In the genomic region with DNA sequence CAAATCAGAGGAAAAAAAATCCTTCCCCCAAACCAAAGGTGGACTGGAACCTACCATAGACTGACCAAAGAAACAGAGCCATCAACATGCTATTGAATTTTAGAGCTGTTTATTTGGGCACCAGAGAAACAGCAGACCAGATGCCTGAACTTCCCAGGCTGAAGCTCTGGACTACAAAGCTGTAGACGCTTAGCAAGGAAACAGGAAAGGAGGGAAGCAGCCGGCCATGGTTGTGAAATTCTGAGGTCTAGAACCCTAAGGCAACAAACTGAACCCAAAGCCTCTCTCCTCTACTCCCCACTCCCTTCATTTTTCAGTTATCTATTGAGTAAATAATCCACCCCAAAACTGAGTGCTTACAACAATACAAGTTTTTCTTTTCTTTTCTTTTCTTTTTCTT, we compare ENCODE assay signal across 21 cellular contexts. TPM values are rescaled to one million over a fixed set of nuclear protein-coding genes. Genes with fewer than 3 reads are reported as not detected.
DNase-seq lines count a peak whose midpoint lies in the region; ATAC-seq, FAIRE-seq and TF ChIP-seq lines count a peak whose summit lies in the region.
"Had no signal": no experiment of that assay in that cellular context is flagged by ENCODE, and none has a peak within 500 bp of the region (broad histone marks: within the 10 kb centered on the region; RNA-seq: fewer than 3 reads in every experiment).

No MANE protein-coding gene starts in this region.

- H3K36me3 Mint-ChIP-seq in activated T-helper 2 cell treated with anti-CD3 and anti-CD28 coated beads, Interferon-gamma antibody, Interleukin-2, Interleukin-4, amounts not matched to agents 10 μg/mL and 5 μg/mL and 100 μg/mL, durations not matched to agents 14 hours and 24 hours and 36 hours (ENCODE audit: low read depth), result no peaks in the 10 kb centered on the region
- no peaks in the 10 kb centered on the region for H3K36me3 Mint-ChIP-seq in activated naive CD4-positive, alpha-beta T cell treated with anti-CD3 and anti-CD28 coated beads for 36 hours (ENCODE audit: low read depth)
- H3K36me3 Mint-ChIP-seq: activated naive CD4-positive, alpha-beta T cell treated with anti-CD3 and anti-CD28 coated beads, Interleukin-2, amount 10 ng/mL, durations not matched to agents 7 days and 5 days; immature natural killer cell; memory B cell had no signal

- no peaks in the 10 kb centered on the region for H3K4me1 Mint-ChIP-seq in activated T-helper 2 cell treated with anti-CD3 and anti-CD28 coated beads, Interferon-gamma antibody, Interleukin-2, Interleukin-4, amounts not matched to agents 10 μg/mL and 5 μg/mL and 100 μg/mL, durations not matched to agents 14 hours and 24 hours and 36 hours (ENCODE audit: low read depth)
- H3K4me1 Mint-ChIP-seq in activated naive CD4-positive, alpha-beta T cell treated with anti-CD3 and anti-CD28 coated beads for 36 hours (ENCODE audit: low read depth), result no peaks in the 10 kb centered on the region
- H3K4me1 Mint-ChIP-seq: activated naive CD4-positive, alpha-beta T cell treated with anti-CD3 and anti-CD28 coated beads, Interleukin-2, amount 10 ng/mL, durations not matched to agents 7 days and 5 days; immature natural killer cell had no signal

- H3K9me3 ChIP-seq in kidney (ENCODE audit: control insufficient read depth in 1 of 2, low read length in 2 of 2), result no peaks in the 10 kb centered on the region
- H3K9me3 ChIP-seq: HAP-1, tibial artery had no signal

- no peak for TF ChIP-seq CTCF in HL-60 (IDR thresholded peaks at IDR 0.05; ENCODE audit: insufficient read depth, low read length)
- no peak for TF ChIP-seq CTCF in kidney (IDR thresholded peaks at IDR 0.05; ENCODE audit: borderline replicate concordance, extremely low read depth, insufficient read depth)

- 0 out of 2 replicates have a peak overlapping the region, but pooled peaks have one; percentile 20 for H3K27ac ChIP-seq in HL-60 (replicated peaks)
- no peak overlapping the region for H3K27ac ChIP-seq in kidney (ENCODE audit: low read depth in 2 of 2, low read length in 2 of 2)
- H3K27ac ChIP-seq: tibial artery had no signal

- no peak for ATAC-seq in GM21737 (IDR thresholded peaks at IDR 0.05; ENCODE audit: unreplicated experiment)
- no peak for ATAC-seq in GM18498 (IDR thresholded peaks at IDR 0.05; ENCODE audit: unreplicated experiment)

- CTCF ChIA-PET in activated naive CD4-positive, alpha-beta T cell treated with anti-CD3 and anti-CD28 coated beads for 36 hours (lab: Charles Lee), result interaction anchor here (0.6 kb wide), 1 partner anchor 166 kb away, joined by 3 read pairs; no protein-coding TSS in a partner anchor

- H3K27me3 ChIP-seq in HL-60 (ENCODE audit: insufficient read depth, poor library complexity, severe bottlenecking), result no peaks in the 10 kb centered on the region
- H3K27me3 ChIP-seq: tibial artery had no signal

- H3K4me3 ChIP-seq in HL-60 (replicated peaks; ENCODE audit: insufficient read depth, low read length) (no peak overlapping the region), kidney (ENCODE audit: low read length in 2 of 2) (no peak overlapping the region)
- H3K4me3 ChIP-seq: HAP-1, tibial artery had no signal

- H3K27me3 Mint-ChIP-seq in activated T-helper 2 cell treated with anti-CD3 and anti-CD28 coated beads, Interferon-gamma antibody, Interleukin-2, Interleukin-4, amounts not matched to agents 10 μg/mL and 5 μg/mL and 100 μg/mL, durations not matched to agents 14 hours and 24 hours and 36 hours (ENCODE audit: low read depth), result no peaks in the 10 kb centered on the region
- H3K27me3 Mint-ChIP-seq in activated naive CD4-positive, alpha-beta T cell treated with anti-CD3 and anti-CD28 coated beads for 36 hours (ENCODE audit: low read depth), result peaks cover 8% of the 10 kb centered on the region

- H3K27ac Mint-ChIP-seq in activated T-helper 2 cell treated with anti-CD3 and anti-CD28 coated beads, Interferon-gamma antibody, Interleukin-2, Interleukin-4, amounts not matched to agents 10 μg/mL and 5 μg/mL and 100 μg/mL, durations not matched to agents 14 hours and 24 hours and 36 hours, result no peak overlapping the region
- no peak overlapping the region for H3K27ac Mint-ChIP-seq in activated naive CD4-positive, alpha-beta T cell treated with anti-CD3 and anti-CD28 coated beads for 36 hours
- H3K27ac Mint-ChIP-seq: activated B cell treated with CpG ODN at 0.5 μM for 24 hours; activated naive CD4-positive, alpha-beta T cell treated with anti-CD3 and anti-CD28 coated beads, Interleukin-2, amount 10 ng/mL, durations not matched to agents 7 days and 5 days; immature natural killer cell; memory B cell had no signal

- FAIRE-seq in kidney (lab: Jason Lieb, UNC), result no peak

- no peaks in the 10 kb centered on the region for H3K9me3 Mint-ChIP-seq in activated T-helper 2 cell treated with anti-CD3 and anti-CD28 coated beads, Interferon-gamma antibody, Interleukin-2, Interleukin-4, amounts not matched to agents 10 μg/mL and 5 μg/mL and 100 μg/mL, durations not matched to agents 14 hours and 24 hours and 36 hours
- no peaks in the 10 kb centered on the region for H3K9me3 Mint-ChIP-seq in activated naive CD4-positive, alpha-beta T cell treated with anti-CD3 and anti-CD28 coated beads for 36 hours
- H3K9me3 Mint-ChIP-seq: activated B cell treated with CpG ODN at 0.5 μM for 24 hours; activated naive CD4-positive, alpha-beta T cell treated with anti-CD3 and anti-CD28 coated beads, Interleukin-2, amount 10 ng/mL, durations not matched to agents 7 days and 5 days; immature natural killer cell; memory B cell had no signal

- H3K36me3 ChIP-seq in kidney (ENCODE audit: control insufficient read depth in 1 of 2, insufficient read depth in 2 of 2, low read length in 2 of 2), result no peaks in the 10 kb centered on the region
- H3K36me3 ChIP-seq: HAP-1, tibial artery had no signal

- DNase-seq in AG20443 (ENCODE audit: low spot score) (peak; percentile 59), HL-60 (ENCODE audit: low read depth in 1 of 2, low spot score in 1 of 2) (peak; percentile 66 to 74), amniotic epithelial cell (ENCODE audit: low read depth) (peak; percentile 59), kidney (peak; percentile 7)
- DNase-seq in activated T-helper 2 cell treated with anti-CD3 and anti-CD28 coated beads, Interferon-gamma antibody, Interleukin-2, Interleukin-4, amounts not matched to agents 10 μg/mL and 5 μg/mL and 100 μg/mL, durations not matched to agents 14 hours and 24 hours and 36 hours (ENCODE audit: low spot score), result no peak
- no peak for DNase-seq in activated naive CD4-positive, alpha-beta T cell treated with anti-CD3 and anti-CD28 coated beads for 36 hours
- DNase-seq: activated B cell treated with CpG ODN at 0.5 μM for 24 hours; activated naive CD4-positive, alpha-beta T cell treated with anti-CD3 and anti-CD28 coated beads, Interleukin-2, amount 10 ng/mL, durations not matched to agents 7 days and 5 days; DMS 273 treated with DMSO at 0.1 percent for 48 hours; effector CD4-positive, alpha-beta T cell; immature natural killer cell; NCI-H146; NCI-H446; occipital lobe; stimulated activated CD4-positive, alpha-beta T cell treated with anti-CD3 and anti-CD28 coated beads, Interleukin-4, amount 100 ng/mL, for 4 hours; SW 1271; tibial artery had no signal

- no peak overlapping the region for H3K9ac ChIP-seq in kidney (ENCODE audit: low read length in 2 of 2)

- H3K4me3 Mint-ChIP-seq in activated T-helper 2 cell treated with anti-CD3 and anti-CD28 coated beads, Interferon-gamma antibody, Interleukin-2, Interleukin-4, amounts not matched to agents 10 μg/mL and 5 μg/mL and 100 μg/mL, durations not matched to agents 14 hours and 24 hours and 36 hours (ENCODE audit: low read depth), result no peak overlapping the region
- no peak overlapping the region for H3K4me3 Mint-ChIP-seq in activated naive CD4-positive, alpha-beta T cell treated with anti-CD3 and anti-CD28 coated beads for 36 hours
- H3K4me3 Mint-ChIP-seq: activated B cell treated with CpG ODN at 0.5 μM for 24 hours; activated naive CD4-positive, alpha-beta T cell treated with anti-CD3 and anti-CD28 coated beads, Interleukin-2, amount 10 ng/mL, durations not matched to agents 7 days and 5 days; immature natural killer cell; memory B cell had no signal

- intact Hi-C loops in kidney (cut with DNase I), result no loop called here
- intact Hi-C loops in activated T-helper 2 cell treated with anti-CD3 and anti-CD28 coated beads, Interferon-gamma antibody, Interleukin-2, Interleukin-4, amounts not matched to agents 10 μg/mL and 5 μg/mL and 100 μg/mL, durations not matched to agents 14 hours and 24 hours and 36 hours (cut with micrococcal nuclease), result no loop called here
- intact Hi-C loops in activated naive CD4-positive, alpha-beta T cell treated with anti-CD3 and anti-CD28 coated beads for 36 hours (cut with micrococcal nuclease), result no loop called here

- no peaks in the 10 kb centered on the region for H3K4me1 ChIP-seq in kidney (ENCODE audit: control insufficient read depth in 1 of 2, insufficient read depth in 1 of 2, low read depth in 1 of 2, low read length in 2 of 2)
- H3K4me1 ChIP-seq: HAP-1 had no signal

RNA-seq across cellular contexts. Expression of gene MEIOC, which starts 45.4 kb away (rescaled TPM):
- 0.28 TPM for total RNA-seq in kidney
- polyA plus RNA-seq in kidney (ENCODE audit: insufficient read depth, low read depth, low replicate concordance), result 0.26 TPM
- 0.37 and 1.3 TPM in 2 replicates for total RNA-seq in activated T-helper 2 cell treated with anti-CD3 and anti-CD28 coated beads, Interferon-gamma antibody, Interleukin-2, Interleukin-4, amounts not matched to agents 10 μg/mL and 5 μg/mL and 100 μg/mL, durations not matched to agents 14 hours and 24 hours and 36 hours
- total RNA-seq in activated naive CD4-positive, alpha-beta T cell treated with anti-CD3 and anti-CD28 coated beads for 36 hours, result under 1 TPM in 1 of 2 experiments, not detected in 1; 0.05 TPM

RNA-seq across cellular contexts. Expression of gene FZD2, which starts 53.6 kb away (rescaled TPM):
- total RNA-seq in kidney, result 4.7 TPM
- polyA plus RNA-seq in kidney (ENCODE audit: insufficient read depth, low read depth, low replicate concordance), result 5.5 TPM
- 0.53 and 0.57 TPM in 2 replicates for total RNA-seq in activated T-helper 2 cell treated with anti-CD3 and anti-CD28 coated beads, Interferon-gamma antibody, Interleukin-2, Interleukin-4, amounts not matched to agents 10 μg/mL and 5 μg/mL and 100 μg/mL, durations not matched to agents 14 hours and 24 hours and 36 hours
- total RNA-seq in activated naive CD4-positive, alpha-beta T cell treated with anti-CD3 and anti-CD28 coated beads for 36 hours, result not detected

Comparison
In these comparisons a context has a peak if more than half of its experiments do, and no peak if none do; other contexts are left out.
1. DNase-seq: peak in AG20443 (single experiment), HL-60 (2 of 2), amniotic epithelial cell (single experiment) and kidney (single experiment); none in activated T-helper 2 cell treated with anti-CD3 and anti-CD28 coated beads, Interferon-gamma antibody, Interleukin-2, Interleukin-4, amounts not matched to agents 10 μg/mL and 5 μg/mL and 100 μg/mL, durations not matched to agents 14 hours and 24 hours and 36 hours (single experiment) and activated naive CD4-positive, alpha-beta T cell treated with anti-CD3 and anti-CD28 coated beads for 36 hours (single experiment).